20 cellular contexts compared by ENCODE assay signal in genomic region chr1:243784506-243784905, GRCh38.
"Had no signal": no experiment of that assay in that cellular context is flagged by ENCODE, and none has a peak within 500 bp of the region (broad histone marks: within the 10 kb centered on the region; RNA-seq: fewer than 3 reads in every experiment).

No MANE protein-coding gene starts in this region.

- H3K4me1 ChIP-seq: SJSA1 had no signal

- H3K36me3 ChIP-seq: MG63 had no signal

- H3K4me3 ChIP-seq: MG63, SJSA1, SK-N-MC had no signal

- DNase-seq: Karpas-422, KG1, MG63, NCI-H1092, NCI-H1436, NCI-H187, NCI-H2029, NCI-H2081 treated with DMSO at 0.1 percent for 48 hours, NCI-H2171, NCI-H226, NCI-H446, NCI-H510A, NCI-H524 treated with DMSO at 0.1 percent for 48 hours, NCI-H69, NCI-H774, Right ventricle myocardium superior, RPMI8226, SIG-M5 had no signal

- H3K9me3 ChIP-seq: MG63, SJSA1 had no signal

- H3K27me3 ChIP-seq: MG63, SJSA1 had no signal

- H3K27ac ChIP-seq: SJSA1, SK-N-MC had no signal
